ENCODE assay signal across 19 cellular contexts in genomic region chr11:39361557-39361956, GRCh38.
"Had no signal": no experiment of that assay in that cellular context is flagged by ENCODE, and none has a peak within 500 bp of the region (broad histone marks: within the 10 kb centered on the region; RNA-seq: fewer than 3 reads in every experiment).

No MANE protein-coding gene starts in this region.

- H3K4me1 ChIP-seq: colonic mucosa, left ventricle myocardium inferior, lower lobe of right lung, sigmoid colon had no signal

- H3K79me2 ChIP-seq: hepatocyte had no signal

- H2AFZ ChIP-seq: hepatocyte had no signal

- H3K4me3 ChIP-seq: colonic mucosa, hepatocyte, left ventricle myocardium inferior, lower lobe of right lung, sigmoid colon, skin epidermis had no signal

- H3K4me2 ChIP-seq: hepatocyte had no signal

- ATAC-seq: left cardiac atrium; lower lobe of right lung; naive thymus-derived CD4-positive, alpha-beta T cell had no signal

- H3K27me3 ChIP-seq: colonic mucosa, hepatocyte, neutrophil, sigmoid colon had no signal

- DNase-seq: colonic mucosa; dermis blood vessel endothelial cell; foreskin melanocyte; head of caudate nucleus; kidney; left cardiac atrium; left ventricle myocardium inferior; lower lobe of right lung; mesenchymal stem cell; naive thymus-derived CD4-positive, alpha-beta T cell; nephron progenitor cell; posterior cingulate gyrus; sigmoid colon; stimulated activated CD4-positive, alpha-beta T cell treated with anti-CD3 and anti-CD28 coated beads, Interleukin-12 subunit alpha, Interleukin-12 subunit beta, amount 100 ng/mL, for 4 hours; stimulated activated naive CD4-positive, alpha-beta T cell treated with Interleukin-2 at 50 U/mL for 16 hours; trophoblast cell had no signal

- H3K9me3 ChIP-seq: colonic mucosa, left ventricle myocardium inferior, lower lobe of right lung, neutrophil, sigmoid colon had no signal

- H3K27ac ChIP-seq: colonic mucosa, hepatocyte, left ventricle myocardium inferior, lower lobe of right lung, neutrophil, sigmoid colon, skin epidermis had no signal

- H3K36me3 ChIP-seq: colonic mucosa, left ventricle myocardium inferior, lower lobe of right lung, neutrophil, sigmoid colon had no signal
